10 cellular contexts compared by ENCODE assay signal in genomic region chr11:128463386-128463829, GRCh38.
DNase-seq lines count a peak whose midpoint lies in the region; ATAC-seq and TF ChIP-seq lines count a peak whose summit lies in the region.
"Had no signal": no experiment of that assay in that cellular context is flagged by ENCODE, and none has a peak within 500 bp of the region (broad histone marks: within the 10 kb centered on the region; RNA-seq: fewer than 3 reads in every experiment).

No MANE protein-coding gene starts in this region.

- WGBS in mesodermal cell (ENCODE audit: insufficient coverage in 2 of 2), 2 experiments: 70 to 74% methylated on average over 3 of the region's 7 CpGs
- WGBS in urinary bladder: 49% methylated on average over 7 of the region's 7 CpGs

- H3K36me3 ChIP-seq in mesodermal cell (ENCODE audit: control insufficient read depth, insufficient read depth, low read length) (peaks cover 83% of the 10 kb centered on the region), urinary bladder (ENCODE audit: insufficient read depth) (peaks cover 9% of the 10 kb centered on the region), H7 (replicated peaks; ENCODE audit: control insufficient read depth, insufficient read depth, low read length) (peaks cover 6% of the 10 kb centered on the region)

- no peaks in the 10 kb centered on the region for H3K27me3 ChIP-seq in H7 (ENCODE audit: control insufficient read depth, insufficient read depth, low read length)

- CTCF ChIA-PET in activated naive CD4-positive, alpha-beta T cell treated with anti-CD3 and anti-CD28 coated beads for 36 hours (lab: Charles Lee): interaction anchor here (0.6 to 1.2 kb wide), 4 partner anchors 9 to 237 kb away, joined by 3 read pairs; no protein-coding TSS in a partner anchor
- CTCF ChIA-PET in WTC11 (lab: Charles Lee): no interaction called here

- H3K9me3 Mint-ChIP-seq in activated naive CD4-positive, alpha-beta T cell treated with anti-CD3 and anti-CD28 coated beads for 36 hours: no peaks in the 10 kb centered on the region
- no peaks in the 10 kb centered on the region for H3K9me3 Mint-ChIP-seq in WTC11
- H3K9me3 Mint-ChIP-seq: CD14-positive monocyte had no signal

- no peak for DNase-seq in activated naive CD4-positive, alpha-beta T cell treated with anti-CD3 and anti-CD28 coated beads for 36 hours
- no peak for DNase-seq in activated naive CD4-positive, alpha-beta T cell (lab: John Stamatoyannopoulos, UW)
- peak; percentile 81 for DNase-seq in coronary artery (ENCODE audit: low spot score)
- no peak for DNase-seq in H7
- no peak for DNase-seq in WTC11 (ENCODE audit: low spot score)
- DNase-seq: erythroblast had no signal

- H3K36me3 Mint-ChIP-seq in activated naive CD4-positive, alpha-beta T cell treated with anti-CD3 and anti-CD28 coated beads for 36 hours (ENCODE audit: low read depth): peaks cover 96% of the 10 kb centered on the region
- H3K36me3 Mint-ChIP-seq in WTC11: peaks cover 13% of the 10 kb centered on the region

- H3K4me3 ChIP-seq in coronary artery (no peak overlapping the region), mesodermal cell (ENCODE audit: extremely low read depth, insufficient read depth, low read length, poor library complexity, severe bottlenecking) (no peak overlapping the region), urinary bladder (ENCODE audit: low read depth, low read length) (no peak overlapping the region), H7 (ENCODE audit: insufficient read depth, low read depth, low read length) (no peak overlapping the region)

- H3K27ac ChIP-seq in coronary artery (peak overlapping the region; percentile 65 to 87), mesodermal cell (ENCODE audit: low read depth, low read length, severe bottlenecking) (peak overlapping the region; percentile 83), urinary bladder (ENCODE audit: low read depth) (peak overlapping the region; percentile 26)

- no peaks in the 10 kb centered on the region for H3K9me3 ChIP-seq in mesodermal cell (ENCODE audit: control insufficient read depth, low read length)

- H3K4me3 Mint-ChIP-seq in activated naive CD4-positive, alpha-beta T cell treated with anti-CD3 and anti-CD28 coated beads for 36 hours: peak overlapping the region; percentile 35
- H3K4me3 Mint-ChIP-seq in WTC11: no peak overlapping the region
- H3K4me3 Mint-ChIP-seq: CD14-positive monocyte had no signal

- no peaks in the 10 kb centered on the region for H3K27me3 Mint-ChIP-seq in activated naive CD4-positive, alpha-beta T cell treated with anti-CD3 and anti-CD28 coated beads for 36 hours (ENCODE audit: low read depth)
- H3K27me3 Mint-ChIP-seq in WTC11 (ENCODE audit: low read depth): no peaks in the 10 kb centered on the region

- TF ChIP-seq CTCF in coronary artery (IDR thresholded peaks at IDR 0.05) (no peak), WTC11 (IDR thresholded peaks at IDR 0.05) (no peak)

- peak overlapping the region; percentile 97 for H3K27ac Mint-ChIP-seq in activated naive CD4-positive, alpha-beta T cell treated with anti-CD3 and anti-CD28 coated beads for 36 hours
- no peak overlapping the region for H3K27ac Mint-ChIP-seq in WTC11

- ATAC-seq in WTC11: no peak
- no peak for ATAC-seq in HG03108 (IDR thresholded peaks at IDR 0.05; ENCODE audit: unreplicated experiment)

- POLR2A ChIA-PET in WTC11 (lab: Charles Lee): no interaction called here

- H3K4me1 Mint-ChIP-seq in activated naive CD4-positive, alpha-beta T cell treated with anti-CD3 and anti-CD28 coated beads for 36 hours (ENCODE audit: low read depth): peaks cover 86% of the 10 kb centered on the region
- H3K4me1 Mint-ChIP-seq in WTC11: no peaks in the 10 kb centered on the region

- H3K4me1 ChIP-seq in mesodermal cell (ENCODE audit: control insufficient read depth, insufficient read depth, low read length, poor library complexity, severe bottlenecking): peaks cover 37% of the 10 kb centered on the region
- no peaks in the 10 kb centered on the region for H3K4me1 ChIP-seq in urinary bladder (ENCODE audit: insufficient read depth)

- intact Hi-C loops in activated naive CD4-positive, alpha-beta T cell treated with anti-CD3 and anti-CD28 coated beads for 36 hours (cut with micrococcal nuclease): no loop called here

TF ChIP-seq in WTC11, 78 proteins besides CTCF, POLR2A, EP300 and RAD21 (continues in another document):
- TF ChIP-seq, protein P1, sequence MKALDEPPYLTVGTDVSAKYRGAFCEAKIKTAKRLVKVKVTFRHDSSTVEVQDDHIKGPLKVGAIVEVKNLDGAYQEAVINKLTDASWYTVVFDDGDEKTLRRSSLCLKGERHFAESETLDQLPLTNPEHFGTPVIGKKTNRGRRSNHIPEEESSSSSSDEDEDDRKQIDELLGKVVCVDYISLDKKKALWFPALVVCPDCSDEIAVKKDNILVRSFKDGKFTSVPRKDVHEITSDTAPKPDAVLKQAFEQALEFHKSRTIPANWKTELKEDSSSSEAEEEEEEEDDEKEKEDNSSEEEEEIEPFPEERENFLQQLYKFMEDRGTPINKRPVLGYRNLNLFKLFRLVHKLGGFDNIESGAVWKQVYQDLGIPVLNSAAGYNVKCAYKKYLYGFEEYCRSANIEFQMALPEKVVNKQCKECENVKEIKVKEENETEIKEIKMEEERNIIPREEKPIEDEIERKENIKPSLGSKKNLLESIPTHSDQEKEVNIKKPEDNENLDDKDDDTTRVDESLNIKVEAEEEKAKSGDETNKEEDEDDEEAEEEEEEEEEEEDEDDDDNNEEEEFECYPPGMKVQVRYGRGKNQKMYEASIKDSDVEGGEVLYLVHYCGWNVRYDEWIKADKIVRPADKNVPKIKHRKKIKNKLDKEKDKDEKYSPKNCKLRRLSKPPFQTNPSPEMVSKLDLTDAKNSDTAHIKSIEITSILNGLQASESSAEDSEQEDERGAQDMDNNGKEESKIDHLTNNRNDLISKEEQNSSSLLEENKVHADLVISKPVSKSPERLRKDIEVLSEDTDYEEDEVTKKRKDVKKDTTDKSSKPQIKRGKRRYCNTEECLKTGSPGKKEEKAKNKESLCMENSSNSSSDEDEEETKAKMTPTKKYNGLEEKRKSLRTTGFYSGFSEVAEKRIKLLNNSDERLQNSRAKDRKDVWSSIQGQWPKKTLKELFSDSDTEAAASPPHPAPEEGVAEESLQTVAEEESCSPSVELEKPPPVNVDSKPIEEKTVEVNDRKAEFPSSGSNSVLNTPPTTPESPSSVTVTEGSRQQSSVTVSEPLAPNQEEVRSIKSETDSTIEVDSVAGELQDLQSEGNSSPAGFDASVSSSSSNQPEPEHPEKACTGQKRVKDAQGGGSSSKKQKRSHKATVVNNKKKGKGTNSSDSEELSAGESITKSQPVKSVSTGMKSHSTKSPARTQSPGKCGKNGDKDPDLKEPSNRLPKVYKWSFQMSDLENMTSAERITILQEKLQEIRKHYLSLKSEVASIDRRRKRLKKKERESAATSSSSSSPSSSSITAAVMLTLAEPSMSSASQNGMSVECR (CRISPR knock-in tag; IDR thresholded peaks at IDR 0.05; ENCODE audit: borderline replicate concordance): no peak
- no peak for TF ChIP-seq ZNF121 (CRISPR knock-in tag; IDR thresholded peaks at IDR 0.05)
- TF ChIP-seq ESRRA (CRISPR knock-in tag; IDR thresholded peaks at IDR 0.05; ENCODE audit: borderline replicate concordance): no peak
- TF ChIP-seq ZNF671 (CRISPR knock-in tag; IDR thresholded peaks at IDR 0.05): no peak
- TF ChIP-seq, protein P2, sequence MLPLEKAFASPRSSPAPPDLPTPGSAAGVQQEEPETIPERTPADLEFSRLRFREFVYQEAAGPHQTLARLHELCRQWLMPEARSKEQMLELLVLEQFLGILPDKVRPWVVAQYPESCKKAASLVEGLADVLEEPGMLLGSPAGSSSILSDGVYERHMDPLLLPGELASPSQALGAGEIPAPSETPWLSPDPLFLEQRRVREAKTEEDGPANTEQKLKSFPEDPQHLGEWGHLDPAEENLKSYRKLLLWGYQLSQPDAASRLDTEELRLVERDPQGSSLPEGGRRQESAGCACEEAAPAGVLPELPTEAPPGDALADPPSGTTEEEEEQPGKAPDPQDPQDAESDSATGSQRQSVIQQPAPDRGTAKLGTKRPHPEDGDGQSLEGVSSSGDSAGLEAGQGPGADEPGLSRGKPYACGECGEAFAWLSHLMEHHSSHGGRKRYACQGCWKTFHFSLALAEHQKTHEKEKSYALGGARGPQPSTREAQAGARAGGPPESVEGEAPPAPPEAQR (CRISPR knock-in tag; IDR thresholded peaks at IDR 0.05): no peak
- TF ChIP-seq FOXP1 (CRISPR knock-in tag; IDR thresholded peaks at IDR 0.05; ENCODE audit: borderline replicate concordance): no peak
- no peak for TF ChIP-seq ZNF532 (CRISPR knock-in tag; IDR thresholded peaks at IDR 0.05; ENCODE audit: borderline replicate concordance)

Comparison
In these comparisons a context has a peak if more than half of its experiments do, and no peak if none do; other contexts are left out.
1. H3K27ac ChIP-seq: peak in every context shown above with its lines; median percentile 83 in mesodermal cell; 76 in coronary artery; 26 in urinary bladder.